ENCODE assay signal across 10 cellular contexts in genomic region chr14:54814076-54814475, GRCh38.
A peak's percentile ranks its signal among the peaks of the same experiment; 100 is the strongest.
DNase-seq lines count a peak whose midpoint lies in the region; ATAC-seq and TF ChIP-seq lines count a peak whose summit lies in the region.
"Had no signal": no experiment of that assay in that cellular context is flagged by ENCODE, and none has a peak within 500 bp of the region (broad histone marks: within the 10 kb centered on the region; RNA-seq: fewer than 3 reads in every experiment).

No MANE protein-coding gene starts in this region.

- H3K36me3 ChIP-seq in KMS-11 (ENCODE audit: insufficient read depth) = no peaks in the 10 kb centered on the region
- H3K36me3 ChIP-seq: gastrocnemius medialis had no signal

- no peaks in the 10 kb centered on the region for H4K20me1 ChIP-seq in KMS-11 (ENCODE audit: insufficient read depth)

- H3K27ac Mint-ChIP-seq in activated naive CD8-positive, alpha-beta T cell treated with anti-CD3 and anti-CD28 coated beads, Interleukin-2, amount 50 U/mL, for 24 hours = no peak overlapping the region

- peak; percentile 33; the same call in 1 of the 2 replicates for TF ChIP-seq CTCF in KMS-11 (conservative IDR thresholded peaks at IDR 0.05; ENCODE audit: low read depth, low read length)

- H3K9me3 Mint-ChIP-seq in activated naive CD8-positive, alpha-beta T cell treated with anti-CD3 and anti-CD28 coated beads, Interleukin-2, amount 50 U/mL, for 24 hours = no peaks in the 10 kb centered on the region

- H2AFZ ChIP-seq in KMS-11 (ENCODE audit: low read depth) = no peak overlapping the region

- no peaks in the 10 kb centered on the region for H3K27me3 ChIP-seq in KMS-11 (ENCODE audit: insufficient read depth, low read depth)
- H3K27me3 ChIP-seq: gastrocnemius medialis had no signal

- H3K27ac ChIP-seq in KMS-11 = no peak overlapping the region
- H3K27ac ChIP-seq: gastrocnemius medialis had no signal

- no peaks in the 10 kb centered on the region for H3K79me2 ChIP-seq in KMS-11 (ENCODE audit: insufficient read depth, low read depth)

- peaks cover 9% of the 10 kb centered on the region for H3K27me3 Mint-ChIP-seq in activated naive CD8-positive, alpha-beta T cell treated with anti-CD3 and anti-CD28 coated beads, Interleukin-2, amount 50 U/mL, for 24 hours

- no peak overlapping the region for H3K9ac ChIP-seq in KMS-11

- no peaks in the 10 kb centered on the region for H3K4me1 ChIP-seq in KMS-11 (ENCODE audit: low read depth, poor library complexity, severe bottlenecking)
- H3K4me1 ChIP-seq: gastrocnemius medialis had no signal

- no peak for ATAC-seq in activated naive CD8-positive, alpha-beta T cell treated with anti-CD3 and anti-CD28 coated beads, Interleukin-2, amount 50 U/mL, for 24 hours
- ATAC-seq in HG03159 (IDR thresholded peaks at IDR 0.05; ENCODE audit: unreplicated experiment) = no peak

- no peak overlapping the region for H3K4me2 ChIP-seq in KMS-11

- H3K36me3 Mint-ChIP-seq in activated naive CD8-positive, alpha-beta T cell treated with anti-CD3 and anti-CD28 coated beads, Interleukin-2, amount 50 U/mL, for 24 hours (ENCODE audit: low read depth) = no peaks in the 10 kb centered on the region

- DNase-seq in NCI-H2171 treated with DMSO at 0.1 percent for 48 hours (lab: John Stamatoyannopoulos, UW) (peak; percentile 29), NCI-H2171 (lab: John Stamatoyannopoulos, UW) (no peak), amygdala (lab: John Stamatoyannopoulos, UW) (no peak), HuH-7.5 (ENCODE audit: low spot score) (no peak)
- peak; percentile 68 for DNase-seq in activated naive CD8-positive, alpha-beta T cell treated with anti-CD3 and anti-CD28 coated beads, Interleukin-2, amount 50 U/mL, for 24 hours
- DNase-seq in stimulated activated CD4-positive, alpha-beta T cell treated with anti-CD3 and anti-CD28 coated beads, Interleukin-15, amount 100 ng/mL, for 24 hours = peak; percentile 56
- DNase-seq: gastrocnemius medialis, NCI-H1694 had no signal

- H3K4me3 Mint-ChIP-seq in activated naive CD8-positive, alpha-beta T cell treated with anti-CD3 and anti-CD28 coated beads, Interleukin-2, amount 50 U/mL, for 24 hours = no peak overlapping the region

- no peak overlapping the region for H3K4me3 ChIP-seq in KMS-11 (IDR thresholded peaks at IDR 0.05; ENCODE audit: insufficient read depth, low read depth, low read length)
- H3K4me3 ChIP-seq: gastrocnemius medialis had no signal

- H3K4me1 Mint-ChIP-seq in activated naive CD8-positive, alpha-beta T cell treated with anti-CD3 and anti-CD28 coated beads, Interleukin-2, amount 50 U/mL, for 24 hours = no peaks in the 10 kb centered on the region

Comparison
In these comparisons a context has a peak if more than half of its experiments do, and no peak if none do; other contexts are left out.
1. DNase-seq: peak in NCI-H2171 treated with DMSO at 0.1 percent for 48 hours (single experiment), activated naive CD8-positive, alpha-beta T cell treated with anti-CD3 and anti-CD28 coated beads, Interleukin-2, amount 50 U/mL, for 24 hours (single experiment) and stimulated activated CD4-positive, alpha-beta T cell treated with anti-CD3 and anti-CD28 coated beads, Interleukin-15, amount 100 ng/mL, for 24 hours (single experiment); none in NCI-H2171 (single experiment), amygdala (0 of 56) and HuH-7.5 (single experiment).